In the genomic region with DNA sequence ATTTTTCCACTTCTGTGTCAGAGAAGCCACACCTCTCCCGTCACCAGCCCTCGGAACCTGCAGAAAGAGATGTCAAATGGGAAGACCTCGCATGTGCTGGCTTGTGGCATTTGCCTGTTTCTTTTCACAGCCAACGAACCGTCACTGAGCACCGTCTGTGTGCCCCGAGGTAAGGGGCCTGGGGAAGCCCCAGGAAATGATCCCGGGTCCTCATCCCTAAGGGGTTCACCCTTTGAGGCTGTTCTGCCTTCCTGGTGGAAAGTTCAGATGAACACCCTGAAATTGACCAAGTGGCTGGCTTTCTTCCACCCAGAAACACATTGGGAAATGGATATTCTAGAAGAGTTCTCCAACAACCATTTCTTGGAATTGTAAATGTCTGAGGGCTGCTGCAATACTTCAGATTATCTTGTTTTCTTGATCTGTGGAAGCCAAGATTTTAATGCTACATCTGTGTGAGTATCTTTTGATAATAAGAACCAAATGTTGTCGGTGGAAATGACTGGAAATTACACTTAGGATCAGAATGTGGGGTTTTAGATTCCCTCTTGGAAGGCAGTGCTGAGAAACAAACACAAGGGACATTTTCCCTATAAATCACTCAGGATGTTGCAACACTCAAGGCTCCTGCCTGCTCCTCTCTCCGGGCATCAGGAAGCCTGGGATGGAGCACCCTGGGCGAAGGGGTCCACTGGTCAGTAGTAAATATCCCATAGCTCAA, we compare ENCODE assay signal across 13 cellular contexts. TPM values are rescaled to one million over a fixed set of nuclear protein-coding genes. Genes with fewer than 3 reads are reported as not detected.
A peak's percentile ranks its signal among the peaks of the same experiment; 100 is the strongest.
DNase-seq lines count a peak whose midpoint lies in the region; ATAC-seq and TF ChIP-seq lines count a peak whose summit lies in the region.
"Had no signal": no experiment of that assay in that cellular context is flagged by ENCODE, and none has a peak within 500 bp of the region (broad histone marks: within the 10 kb centered on the region; RNA-seq: fewer than 3 reads in every experiment).

No MANE protein-coding gene starts in this region.

- H3K4me3 ChIP-seq in SK-N-MC (peak overlapping the region; percentile 40), fibroblast of villous mesenchyme (ENCODE audit: low read depth, low read length) (no peak overlapping the region), parathyroid adenoma (ENCODE audit: low read depth, low read length) (no peak overlapping the region)
- H3K4me3 ChIP-seq: HAP-1 had no signal

- H3K4me1 ChIP-seq in parathyroid adenoma = peaks cover 31% of the 10 kb centered on the region
- H3K4me1 ChIP-seq: HAP-1 had no signal

- H3K27ac ChIP-seq in SK-N-MC (peak overlapping the region; percentile 77), parathyroid adenoma (peak overlapping the region; percentile 93)

- no peak overlapping the region for H3K27ac Mint-ChIP-seq in activated naive CD8-positive, alpha-beta T cell treated with anti-CD3 and anti-CD28 coated beads, Interleukin-2, amount 50 U/mL, for 24 hours
- H3K27ac Mint-ChIP-seq: WTC11 had no signal

- H3K36me3 ChIP-seq in SK-N-MC (ENCODE audit: insufficient read depth, low read length) (no peaks in the 10 kb centered on the region), parathyroid adenoma (ENCODE audit: control insufficient read depth, insufficient read depth, low read length) (no peaks in the 10 kb centered on the region)
- H3K36me3 ChIP-seq: HAP-1 had no signal

- no peak overlapping the region for H3K4me3 Mint-ChIP-seq in activated naive CD8-positive, alpha-beta T cell treated with anti-CD3 and anti-CD28 coated beads, Interleukin-2, amount 50 U/mL, for 24 hours
- H3K4me3 Mint-ChIP-seq: WTC11 had no signal

- peak overlapping the region; percentile 14 for H3K9ac ChIP-seq in SK-N-MC (ENCODE audit: insufficient read length)
- H3K9ac ChIP-seq in parathyroid adenoma = no peak overlapping the region

- H2AFZ ChIP-seq in parathyroid adenoma = peak overlapping the region; percentile 20

- peak; percentile 82 for DNase-seq in AG08395 (ENCODE audit: low spot score)
- DNase-seq in SK-N-MC (ENCODE audit: low read depth, low spot score) = peak; percentile 28
- peak; percentile 99 for DNase-seq in fibroblast of villous mesenchyme (ENCODE audit: low read depth)
- no peak for DNase-seq in glomerular visceral epithelial cell (ENCODE audit: extremely low spot score)
- no peak for DNase-seq in NCI-H2196 (lab: John Stamatoyannopoulos, UW; ENCODE audit: unreplicated experiment)
- no peak for DNase-seq in activated naive CD8-positive, alpha-beta T cell treated with anti-CD3 and anti-CD28 coated beads, Interleukin-2, amount 50 U/mL, for 24 hours
- DNase-seq in GM10266 (ENCODE audit: extremely low spot score) = no peak
- DNase-seq: MM.1S, nucleus accumbens, SHP77 had no signal

- H3K27me3 ChIP-seq in parathyroid adenoma (ENCODE audit: control insufficient read depth, insufficient read depth, low read length) = no peaks in the 10 kb centered on the region

- no peak for ATAC-seq in activated naive CD8-positive, alpha-beta T cell treated with anti-CD3 and anti-CD28 coated beads, Interleukin-2, amount 50 U/mL, for 24 hours
- ATAC-seq: WTC11 had no signal

- H3K9me3 ChIP-seq in SK-N-MC (ENCODE audit: low read depth, low read length) (no peaks in the 10 kb centered on the region), parathyroid adenoma (ENCODE audit: control insufficient read depth, low read length) (no peaks in the 10 kb centered on the region)
- H3K9me3 ChIP-seq: HAP-1 had no signal

- H3K36me3 Mint-ChIP-seq in activated naive CD8-positive, alpha-beta T cell treated with anti-CD3 and anti-CD28 coated beads, Interleukin-2, amount 50 U/mL, for 24 hours (ENCODE audit: low read depth) = no peaks in the 10 kb centered on the region
- H3K36me3 Mint-ChIP-seq: WTC11 had no signal

- no peaks in the 10 kb centered on the region for H3K4me1 Mint-ChIP-seq in activated naive CD8-positive, alpha-beta T cell treated with anti-CD3 and anti-CD28 coated beads, Interleukin-2, amount 50 U/mL, for 24 hours
- H3K4me1 Mint-ChIP-seq: WTC11 had no signal

- no peaks in the 10 kb centered on the region for H3K9me3 Mint-ChIP-seq in activated naive CD8-positive, alpha-beta T cell treated with anti-CD3 and anti-CD28 coated beads, Interleukin-2, amount 50 U/mL, for 24 hours
- H3K9me3 Mint-ChIP-seq: WTC11 had no signal

- H3K4me2 ChIP-seq in parathyroid adenoma (ENCODE audit: low read length) = peak overlapping the region; percentile 51

- no peaks in the 10 kb centered on the region for H3K79me2 ChIP-seq in parathyroid adenoma

- no peaks in the 10 kb centered on the region for H3K27me3 Mint-ChIP-seq in activated naive CD8-positive, alpha-beta T cell treated with anti-CD3 and anti-CD28 coated beads, Interleukin-2, amount 50 U/mL, for 24 hours

- no peak for TF ChIP-seq CTCF in fibroblast of villous mesenchyme (IDR thresholded peaks at IDR 0.05; ENCODE audit: insufficient read depth, low read depth, low read length)
- no peak for TF ChIP-seq CTCF in parathyroid adenoma (IDR thresholded peaks at IDR 0.05)
- no peak for TF ChIP-seq CTCF in GM10266 (IDR thresholded peaks at IDR 0.05; ENCODE audit: control insufficient read depth, insufficient read depth, low read depth, missing control alignments)

RNA-seq across cellular contexts. Expression of gene RIBC2, which starts 37.6 kb away (rescaled TPM):
- total RNA-seq in fibroblast of villous mesenchyme = 0.86 and 0.97 TPM in 2 replicates

RNA-seq across cellular contexts. Expression of gene SMC1B, which starts 37.7 kb away (rescaled TPM):
- total RNA-seq in fibroblast of villous mesenchyme = not detected in 2 replicates

RNA-seq across cellular contexts. Expression of gene FBLN1, which starts 51.6 kb away (rescaled TPM):
- 102 and 256 TPM in 2 replicates for total RNA-seq in fibroblast of villous mesenchyme

Comparison
In these comparisons a context has a peak if more than half of its experiments do, and no peak if none do; other contexts are left out.
1. DNase-seq: peak in AG08395 (single experiment), SK-N-MC (single experiment) and fibroblast of villous mesenchyme (single experiment); none in glomerular visceral epithelial cell (single experiment), NCI-H2196 (single experiment), activated naive CD8-positive, alpha-beta T cell treated with anti-CD3 and anti-CD28 coated beads, Interleukin-2, amount 50 U/mL, for 24 hours (single experiment) and GM10266 (single experiment).